ENCODE assay signal across 36 cellular contexts in genomic region chr15:100829457-100829856, GRCh38. TPM values are rescaled to one million over a fixed set of nuclear protein-coding genes. Genes with fewer than 3 reads are reported as not detected.
"Had no signal": no experiment of that assay in that cellular context is flagged by ENCODE, and none has a peak within 500 bp of the region (broad histone marks: within the 10 kb centered on the region; RNA-seq: fewer than 3 reads in every experiment).

No MANE protein-coding gene starts in this region.

- H3K9me3 Mint-ChIP-seq: activated CD4-positive, alpha-beta memory T cell treated with anti-CD3 and anti-CD28 coated beads, Interleukin-2, amount 10 ng/mL, durations not matched to agents 7 days and 5 days; activated CD4-positive, alpha-beta T cell treated with anti-CD3 and anti-CD28 coated beads, Interleukin-2, amount 10 ng/mL, durations not matched to agents 7 days and 5 days; activated naive CD4-positive, alpha-beta T cell treated with anti-CD3 and anti-CD28 coated beads, Interleukin-2, amount 10 ng/mL, durations not matched to agents 7 days and 5 days; activated naive CD4-positive, alpha-beta T cell treated with anti-CD3 and anti-CD28 coated beads, Interleukin-2, amount 50 U/mL, for 24 hours; activated naive CD8-positive, alpha-beta T cell treated with anti-CD3 and anti-CD28 coated beads, Interleukin-2, amount 10 ng/mL, durations not matched to agents 7 days and 5 days; activated naive CD8-positive, alpha-beta T cell treated with anti-CD3 and anti-CD28 coated beads, Interleukin-2, amount 50 U/mL, for 24 hours; activated T-cell treated with anti-CD3 and anti-CD28 coated beads, Interleukin-2, amount 50 U/mL, for 24 hours; activated T-helper 2 cell treated with anti-CD3 and anti-CD28 coated beads, Interferon-gamma antibody, Interleukin-2, Interleukin-4, amounts not matched to agents 10 μg/mL and 5 μg/mL and 100 μg/mL, durations not matched to agents 14 hours and 24 hours and 36 hours; T-cell had no signal

- H3K27ac ChIP-seq: ascending aorta, WERI-Rb-1 had no signal

- H3K27me3 ChIP-seq: ascending aorta had no signal

- H3K36me3 ChIP-seq: ascending aorta, WERI-Rb-1 had no signal

- H3K4me3 ChIP-seq: ascending aorta had no signal

- H3K27ac Mint-ChIP-seq: activated CD4-positive, alpha-beta memory T cell treated with anti-CD3 and anti-CD28 coated beads, Interleukin-2, amount 10 ng/mL, durations not matched to agents 7 days and 5 days; activated CD4-positive, alpha-beta T cell treated with anti-CD3 and anti-CD28 coated beads, Interleukin-2, amount 10 ng/mL, durations not matched to agents 7 days and 5 days; activated CD8-positive, alpha-beta memory T cell treated with anti-CD3 and anti-CD28 coated beads, Interleukin-2, amount 10 ng/mL, durations not matched to agents 7 days and 5 days; activated CD8-positive, alpha-beta T cell treated with anti-CD3 and anti-CD28 coated beads, Interleukin-2, amount 10 ng/mL, durations not matched to agents 7 days and 5 days; activated naive CD4-positive, alpha-beta T cell treated with anti-CD3 and anti-CD28 coated beads, Interleukin-2, amount 10 ng/mL, durations not matched to agents 7 days and 5 days; activated naive CD4-positive, alpha-beta T cell treated with anti-CD3 and anti-CD28 coated beads, Interleukin-2, amount 50 U/mL, for 24 hours; activated naive CD8-positive, alpha-beta T cell; activated naive CD8-positive, alpha-beta T cell treated with anti-CD3 and anti-CD28 coated beads, Interleukin-2, amount 10 ng/mL, durations not matched to agents 7 days and 5 days; activated naive CD8-positive, alpha-beta T cell treated with anti-CD3 and anti-CD28 coated beads, Interleukin-2, amount 50 U/mL, for 24 hours; activated T-cell treated with anti-CD3 and anti-CD28 coated beads, Interleukin-2, amount 50 U/mL, for 24 hours; activated T-helper 2 cell treated with anti-CD3 and anti-CD28 coated beads, Interferon-gamma antibody, Interleukin-2, Interleukin-4, amounts not matched to agents 10 μg/mL and 5 μg/mL and 100 μg/mL, durations not matched to agents 14 hours and 24 hours and 36 hours; brain; T-cell; T-helper 17 cell; WTC11 had no signal

- H3K4me1 ChIP-seq: ascending aorta had no signal

- FAIRE-seq: colon, TTC549 had no signal

- ATAC-seq: activated CD4-positive, CD25-positive, alpha-beta regulatory T cell treated with anti-CD3 and anti-CD28 coated beads, Interleukin-2, amount 50 U/mL, for 24 hours; activated CD8-positive, alpha-beta memory T cell treated with anti-CD3 and anti-CD28 coated beads, Interleukin-2, amount 10 ng/mL, durations not matched to agents 7 days and 5 days; activated CD8-positive, alpha-beta T cell treated with anti-CD3 and anti-CD28 coated beads, Interleukin-2, amount 10 ng/mL, durations not matched to agents 7 days and 5 days; activated naive CD8-positive, alpha-beta T cell treated with anti-CD3 and anti-CD28 coated beads, Interleukin-2, amount 50 U/mL, for 24 hours; T-cell; T-helper 17 cell; WTC11 had no signal

- H3K4me1 Mint-ChIP-seq: activated CD4-positive, alpha-beta memory T cell treated with anti-CD3 and anti-CD28 coated beads, Interleukin-2, amount 10 ng/mL, durations not matched to agents 7 days and 5 days; activated CD4-positive, alpha-beta T cell treated with anti-CD3 and anti-CD28 coated beads, Interleukin-2, amount 10 ng/mL, durations not matched to agents 7 days and 5 days; activated CD8-positive, alpha-beta memory T cell treated with anti-CD3 and anti-CD28 coated beads, Interleukin-2, amount 10 ng/mL, durations not matched to agents 7 days and 5 days; activated naive CD4-positive, alpha-beta T cell treated with anti-CD3 and anti-CD28 coated beads, Interleukin-2, amount 10 ng/mL, durations not matched to agents 7 days and 5 days; activated naive CD4-positive, alpha-beta T cell treated with anti-CD3 and anti-CD28 coated beads, Interleukin-2, amount 50 U/mL, for 24 hours; activated naive CD8-positive, alpha-beta T cell treated with anti-CD3 and anti-CD28 coated beads, Interleukin-2, amount 10 ng/mL, durations not matched to agents 7 days and 5 days; activated naive CD8-positive, alpha-beta T cell treated with anti-CD3 and anti-CD28 coated beads, Interleukin-2, amount 50 U/mL, for 24 hours; T-cell; T-helper 17 cell; WTC11 had no signal

- H3K9me3 ChIP-seq: ascending aorta had no signal

- DNase-seq: activated CD4-positive, alpha-beta memory T cell treated with anti-CD3 and anti-CD28 coated beads, Interleukin-2, amount 10 ng/mL, durations not matched to agents 7 days and 5 days; activated CD4-positive, alpha-beta T cell treated with anti-CD3 and anti-CD28 coated beads for 1 hour; activated CD4-positive, alpha-beta T cell treated with anti-CD3 and anti-CD28 coated beads for 4 hours; activated CD4-positive, alpha-beta T cell treated with anti-CD3 and anti-CD28 coated beads, Interleukin-2, amount 10 ng/mL, durations not matched to agents 7 days and 5 days; activated CD4-positive, alpha-beta T cell treated with anti-CD3 and anti-CD28 coated beads, Interleukin-2, amount 50 U/mL, for 48 hours; activated CD4-positive, CD25-positive, alpha-beta regulatory T cell; activated CD8-positive, alpha-beta memory T cell treated with anti-CD3 and anti-CD28 coated beads for 24 hours; activated CD8-positive, alpha-beta memory T cell treated with anti-CD3 and anti-CD28 coated beads, Interleukin-2, amount 10 ng/mL, durations not matched to agents 7 days and 5 days; activated CD8-positive, alpha-beta memory T cell treated with anti-CD3 and anti-CD28 coated beads, Interleukin-2, amount 50 U/mL, for 48 hours; activated CD8-positive, alpha-beta T cell treated with anti-CD3 and anti-CD28 coated beads, Interleukin-2, amount 10 ng/mL, durations not matched to agents 7 days and 5 days; activated effector memory CD4-positive, alpha-beta T cell treated with Interleukin-2 at 50 U/mL for 16 hours; activated gamma-delta T cell; activated naive CD4-positive, alpha-beta T cell treated with anti-CD3 and anti-CD28 coated beads, Interleukin-2, amount 10 ng/mL, durations not matched to agents 7 days and 5 days; activated naive CD4-positive, alpha-beta T cell treated with Interleukin-2 at 50 U/mL for 16 hours; activated naive CD8-positive, alpha-beta T cell treated with anti-CD3 and anti-CD28 coated beads, Interleukin-2, amount 10 ng/mL, durations not matched to agents 7 days and 5 days; activated naive CD8-positive, alpha-beta T cell treated with anti-CD3 and anti-CD28 coated beads, Interleukin-2, amount 50 U/mL, for 24 hours; activated T-cell treated with anti-CD3 and anti-CD28 coated beads, Interleukin-2, amount 50 U/mL, for 24 hours; activated T-cell treated with anti-CD3 and anti-CD28 coated beads, Interleukin-2, amount 50 U/mL, for 48 hours; amygdala; anterior cingulate cortex; central memory CD4-positive, alpha-beta T cell; T-cell; T-helper 17 cell; T1000; WERI-Rb-1 had no signal

- H3K4me3 Mint-ChIP-seq: activated CD4-positive, alpha-beta memory T cell treated with anti-CD3 and anti-CD28 coated beads, Interleukin-2, amount 10 ng/mL, durations not matched to agents 7 days and 5 days; activated CD4-positive, alpha-beta T cell treated with anti-CD3 and anti-CD28 coated beads, Interleukin-2, amount 10 ng/mL, durations not matched to agents 7 days and 5 days; activated CD8-positive, alpha-beta memory T cell treated with anti-CD3 and anti-CD28 coated beads, Interleukin-2, amount 10 ng/mL, durations not matched to agents 7 days and 5 days; activated CD8-positive, alpha-beta T cell treated with anti-CD3 and anti-CD28 coated beads, Interleukin-2, amount 10 ng/mL, durations not matched to agents 7 days and 5 days; activated naive CD4-positive, alpha-beta T cell treated with anti-CD3 and anti-CD28 coated beads, Interleukin-2, amount 10 ng/mL, durations not matched to agents 7 days and 5 days; activated naive CD4-positive, alpha-beta T cell treated with anti-CD3 and anti-CD28 coated beads, Interleukin-2, amount 50 U/mL, for 24 hours; activated naive CD8-positive, alpha-beta T cell; activated naive CD8-positive, alpha-beta T cell treated with anti-CD3 and anti-CD28 coated beads, Interleukin-2, amount 10 ng/mL, durations not matched to agents 7 days and 5 days; activated naive CD8-positive, alpha-beta T cell treated with anti-CD3 and anti-CD28 coated beads, Interleukin-2, amount 50 U/mL, for 24 hours; activated T-cell treated with anti-CD3 and anti-CD28 coated beads, Interleukin-2, amount 50 U/mL, for 24 hours; brain; T-cell; T-helper 17 cell; WTC11 had no signal

- H3K36me3 Mint-ChIP-seq: activated CD8-positive, alpha-beta memory T cell treated with anti-CD3 and anti-CD28 coated beads, Interleukin-2, amount 10 ng/mL, durations not matched to agents 7 days and 5 days; activated naive CD4-positive, alpha-beta T cell treated with anti-CD3 and anti-CD28 coated beads, Interleukin-2, amount 10 ng/mL, durations not matched to agents 7 days and 5 days; activated naive CD4-positive, alpha-beta T cell treated with anti-CD3 and anti-CD28 coated beads, Interleukin-2, amount 50 U/mL, for 24 hours; activated naive CD8-positive, alpha-beta T cell treated with anti-CD3 and anti-CD28 coated beads, Interleukin-2, amount 10 ng/mL, durations not matched to agents 7 days and 5 days; brain; T-cell had no signal

RNA-seq across cellular contexts. Expression of gene ALDH1A3, which starts 50.2 kb away (rescaled TPM):
- total RNA-seq: activated CD4-positive, alpha-beta memory T cell treated with anti-CD3 and anti-CD28 coated beads, Interleukin-2, amount 10 ng/mL, durations not matched to agents 7 days and 5 days; activated CD4-positive, alpha-beta T cell treated with anti-CD3 and anti-CD28 coated beads, Interleukin-2, amount 10 ng/mL, durations not matched to agents 7 days and 5 days; activated CD8-positive, alpha-beta memory T cell treated with anti-CD3 and anti-CD28 coated beads, Interleukin-2, amount 10 ng/mL, durations not matched to agents 7 days and 5 days; activated CD8-positive, alpha-beta T cell treated with anti-CD3 and anti-CD28 coated beads, Interleukin-2, amount 10 ng/mL, durations not matched to agents 7 days and 5 days; activated naive CD8-positive, alpha-beta T cell treated with anti-CD3 and anti-CD28 coated beads, Interleukin-2, amount 10 ng/mL, durations not matched to agents 7 days and 5 days; activated T-helper 2 cell treated with anti-CD3 and anti-CD28 coated beads, Interferon-gamma antibody, Interleukin-2, Interleukin-4, amounts not matched to agents 10 μg/mL and 5 μg/mL and 100 μg/mL, durations not matched to agents 14 hours and 24 hours and 36 hours; T-helper 1 cell treated with Interleukin-12 subunit alpha and Interleukin-12 subunit beta and Interleukin-4 antibody, amounts not matched to agents 30 ng/mL and 1 ng/mL, for 36 hours; T-helper 17 cell; T-helper 2 cell treated with Interferon-gamma antibody and Interleukin-4, amounts not matched to agents 100 ng/mL and 5 ng/mL, for 36 hours had no signal
